In the genomic region with DNA sequence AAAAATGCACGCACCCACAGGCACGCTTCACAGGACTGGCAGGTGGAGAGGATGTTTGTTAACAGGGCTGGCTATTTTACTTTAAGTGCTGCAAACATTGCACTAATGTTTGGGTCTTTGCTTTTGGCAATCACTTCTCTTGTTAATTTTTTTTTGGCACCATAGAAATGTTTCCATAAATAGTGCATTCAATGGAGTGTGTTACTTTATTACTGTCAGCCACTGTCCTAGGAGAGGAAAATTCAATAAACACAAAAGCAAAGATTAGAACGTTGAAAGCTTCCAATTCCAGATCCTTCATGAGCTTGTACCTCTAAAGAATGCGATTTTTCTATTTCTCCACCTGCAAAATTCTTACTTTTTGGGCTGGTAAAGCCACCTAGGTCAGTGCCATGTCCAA, we compare ENCODE assay signal across 21 cellular contexts.
"Had no signal": no experiment of that assay in that cellular context is flagged by ENCODE, and none has a peak within 500 bp of the region (broad histone marks: within the 10 kb centered on the region; RNA-seq: fewer than 3 reads in every experiment).

No MANE protein-coding gene starts in this region.

- H3K9me3 ChIP-seq: right lobe of liver, suprapubic skin, tibial nerve had no signal

- H3K27me3 ChIP-seq: right lobe of liver, suprapubic skin, tibial nerve had no signal

- DNase-seq: activated B cell treated with CpG ODN at 0.5 μM for 24 hours; activated CD4-positive, alpha-beta T cell treated with anti-CD3 and anti-CD28 coated beads for 36 hours; activated CD4-positive, alpha-beta T cell treated with anti-CD3 and anti-CD28 coated beads, Interleukin-2, amount 50 U/mL, for 4 hours; activated CD8-positive, alpha-beta memory T cell treated with anti-CD3 and anti-CD28 coated beads, Interleukin-2, amount 50 U/mL, for 48 hours; activated naive CD4-positive, alpha-beta T cell treated with Interleukin-2 at 50 U/mL for 16 hours; activated naive CD8-positive, alpha-beta T cell treated with anti-CD3 and anti-CD28 coated beads for 36 hours; activated T-cell treated with anti-CD3 and anti-CD28 coated beads, Interleukin-2, amount 50 U/mL, for 48 hours; effector memory CD8-positive, alpha-beta T cell; foreskin melanocyte; glutamatergic neuron; hippocampal formation; nucleus accumbens; right lobe of liver; stimulated activated CD4-positive, alpha-beta T cell treated with anti-CD3 and anti-CD28 coated beads, Interleukin-1b, Interleukin-23, amount 100 ng/mL, for 48 hours; T1000 had no signal

- H3K36me3 ChIP-seq: right lobe of liver, suprapubic skin, tibial nerve had no signal

- ATAC-seq: activated CD4-positive, alpha-beta T cell treated with anti-CD3 and anti-CD28 coated beads for 36 hours; effector memory CD8-positive, alpha-beta T cell; esophagus mucosa; natural killer cell treated with Interleukin-12 subunit alpha and Interleukin-12 subunit beta and Interleukin-15 and Interleukin-18, amount 100 ng/mL, for 72 hours; right lobe of liver had no signal

- H3K27ac ChIP-seq: parathyroid adenoma, right lobe of liver, skin epidermis, suprapubic skin, tibial nerve had no signal

- H3K4me3 ChIP-seq: right lobe of liver, skin epidermis, suprapubic skin, tibial nerve had no signal

- H3K4me1 ChIP-seq: parathyroid adenoma, right lobe of liver, suprapubic skin had no signal
